Comparison of ENCODE assay signal across 9 cellular contexts in the genomic region with DNA sequence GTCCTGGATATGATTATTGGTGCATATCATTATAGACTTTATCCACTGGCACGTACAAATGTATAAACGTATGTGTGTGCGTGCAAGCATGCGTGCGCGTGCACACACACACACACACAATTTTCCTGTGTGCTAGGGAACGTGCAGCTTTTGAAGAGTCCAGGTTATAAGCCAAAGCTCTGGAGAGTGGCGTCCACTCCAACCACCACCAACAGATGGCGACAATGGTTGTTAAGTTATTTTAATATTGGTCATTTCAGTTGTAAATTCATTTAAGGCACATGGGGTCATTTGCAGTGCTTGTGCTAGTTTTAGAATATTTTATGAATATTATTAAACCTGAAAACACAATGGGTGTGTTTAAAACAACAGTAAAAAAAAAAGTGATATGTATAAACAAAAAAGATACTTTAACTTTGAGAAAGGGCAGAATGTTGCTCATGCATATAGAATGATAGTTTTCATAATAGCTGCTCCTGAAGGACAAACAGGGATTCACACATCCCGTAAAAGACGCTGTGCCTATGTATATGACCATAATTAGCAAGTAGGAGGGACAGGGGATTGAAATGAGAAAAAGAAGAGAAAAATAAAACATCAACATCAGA.
DNase-seq lines count a peak whose midpoint lies in the region; ATAC-seq, FAIRE-seq and TF ChIP-seq lines count a peak whose summit lies in the region.
"Had no signal": no experiment of that assay in that cellular context is flagged by ENCODE, and none has a peak within 500 bp of the region (broad histone marks: within the 10 kb centered on the region; RNA-seq: fewer than 3 reads in every experiment).

No MANE protein-coding gene starts in this region.

- intact Hi-C loops in K562 (cut with micrococcal nuclease), result loop anchor here (1.0 kb wide), 1 partner anchor 670 kb away; no protein-coding TSS in a partner anchor

- H3K9ac ChIP-seq in K562 (ENCODE audit: insufficient read depth in 1 of 2, low read depth in 2 of 2, low read length in 2 of 2) (no peak overlapping the region), keratinocyte (ENCODE audit: control insufficient read depth, extremely low read depth, insufficient read depth, low read length) (no peak overlapping the region)
- H3K9ac ChIP-seq: BLaER1 treated with 17β-estradiol and CSF1 and Interleukin-3, amounts not matched to agents 10 nM and 100 nM had no signal

- no peaks in the 10 kb centered on the region for H3K9me3 ChIP-seq in K562 (replicated peaks; ENCODE audit: control insufficient read depth, insufficient read depth, low read depth, low read length)
- no peaks in the 10 kb centered on the region for H3K9me3 ChIP-seq in keratinocyte (ENCODE audit: control insufficient read depth, low read depth, low read length)
- H3K9me3 ChIP-seq: BLaER1 treated with 17β-estradiol and CSF1 and Interleukin-3, amounts not matched to agents 10 nM and 100 nM had no signal

- no TSS peak for BruUV-seq in K562 (replicated peaks; lab: Mats Ljungman, UMichigan)

- H4K20me1 ChIP-seq in K562 (replicated peaks; ENCODE audit: control insufficient read depth, insufficient read depth, low read length), result no peaks in the 10 kb centered on the region
- H4K20me1 ChIP-seq in keratinocyte (ENCODE audit: control insufficient read depth, extremely low read depth, insufficient read depth, low read length), result no peaks in the 10 kb centered on the region

- no peak overlapping the region for H3K27ac ChIP-seq in K562 (ENCODE audit: extremely low read depth, low read depth, low read length)
- H3K27ac ChIP-seq in keratinocyte (ENCODE audit: control insufficient read depth, insufficient read depth, low read length), result no peak overlapping the region
- H3K27ac ChIP-seq: BLaER1 treated with 17β-estradiol and CSF1 and Interleukin-3, amounts not matched to agents 10 nM and 100 nM had no signal

- no peaks in the 10 kb centered on the region for H3K79me2 ChIP-seq in K562 (ENCODE audit: control insufficient read depth, insufficient read depth, low read length)
- H3K79me2 ChIP-seq in keratinocyte (ENCODE audit: control insufficient read depth, insufficient read depth, low read length), result peaks cover 95% of the 10 kb centered on the region

- CTCF ChIA-PET in K562 (lab: Yijun Ruan, JAX; ENCODE audit: low intra/inter-chr PET ratio), result interaction anchor here (1.6 kb wide), 1 partner anchor 670 kb away, joined by 7 read pairs; no protein-coding TSS in a partner anchor

- peak; percentile 43 to 66 (median 57); a peak in 5 of 6 replicates for TF ChIP-seq CTCF in K562 (IDR thresholded peaks at IDR 0.05 in 2 of 3, conservative IDR thresholded peaks at IDR 0.05 in 1 of 3; ENCODE audit: insufficient read depth in 2 of 3, low read depth in 1 of 3, low read length in 3 of 3)
- peak; percentile 55 to 73 (median 63) for TF ChIP-seq CTCF in keratinocyte (optimal IDR thresholded peaks at IDR 0.05 in 1 of 3, IDR thresholded peaks at IDR 0.05 in 1 of 3, conservative IDR thresholded peaks at IDR 0.05 in 1 of 3; ENCODE audit: extremely low read depth in 1 of 3, insufficient read depth in 2 of 3, low read length in 3 of 3)

- ATAC-seq in HG03565 (IDR thresholded peaks at IDR 0.05; ENCODE audit: unreplicated experiment) (peak; percentile 37), SK-N-SH treated with all-trans-retinoic acid at 6 μM for 48 hours (peak; percentile 60), K562 (peak; percentile 80)

- H3K9me1 ChIP-seq in K562 (ENCODE audit: control insufficient read depth, insufficient read depth, low read length) (no peaks in the 10 kb centered on the region), keratinocyte (ENCODE audit: control insufficient read depth, extremely low read depth, insufficient read depth, low read length) (peaks cover 2% of the 10 kb centered on the region)

- H3K4me3 ChIP-seq in K562 (no peak overlapping the region), keratinocyte (ENCODE audit: control insufficient read depth in 2 of 3, extremely low read depth in 1 of 3, insufficient read depth in 2 of 3, low read depth in 1 of 3, low read length in 3 of 3) (no peak overlapping the region)
- H3K4me3 ChIP-seq: BLaER1 treated with 17β-estradiol and CSF1 and Interleukin-3, amounts not matched to agents 10 nM and 100 nM had no signal

- H3K4me1 ChIP-seq in K562 (replicated peaks in 1 of 2; ENCODE audit: control insufficient read depth in 2 of 2, insufficient read depth in 2 of 2, low read length in 2 of 2) (no peaks in the 10 kb centered on the region), keratinocyte (ENCODE audit: control insufficient read depth, extremely low read depth, insufficient read depth, low read length) (peaks cover 12% of the 10 kb centered on the region)

- in situ Hi-C loops in K562 (cut with MboI), result no loop called here

- peak in 1 of 2 experiments; percentile 46; a peak in 3 of 4 replicates for TF ChIP-seq RAD21 in K562 (CRISPR knock-in tag; conservative IDR thresholded peaks at IDR 0.05 in 1 of 2, IDR thresholded peaks at IDR 0.05 in 1 of 2)

- peak; percentile 18 for DNase-seq in NCI-H1092 (lab: John Stamatoyannopoulos, UW)
- DNase-seq in NCI-H1092 treated with DMSO at 0.1 percent for 48 hours (lab: John Stamatoyannopoulos, UW), result no peak
- DNase-seq in K562 (ENCODE audit: extremely low read depth in 1 of 4, low spot score in 3 of 4), result peak; percentile 21 to 37 (median 23)
- DNase-seq in keratinocyte (ENCODE audit: low read depth, low spot score), result no peak
- DNase-seq in stimulated activated CD8-positive, alpha-beta memory T cell treated with anti-CD3 and anti-CD28 coated beads, Interleukin-2, amount 100 ng/mL, for 48 hours (ENCODE audit: low read depth in 2 of 2), result peak; percentile 28
- DNase-seq in GM19238 (ENCODE audit: insufficient read length, low spot score), result no peak

- no peaks in the 10 kb centered on the region for H3K27me3 ChIP-seq in K562 (ENCODE audit: control insufficient read depth in 2 of 2, insufficient read depth in 2 of 2, low read length in 2 of 2)
- no peaks in the 10 kb centered on the region for H3K27me3 ChIP-seq in keratinocyte (ENCODE audit: control insufficient read depth, extremely low read depth, insufficient read depth, low read length)
- H3K27me3 ChIP-seq: BLaER1 treated with 17β-estradiol and CSF1 and Interleukin-3, amounts not matched to agents 10 nM and 100 nM had no signal

- TF ChIP-seq EP300 in K562 (IDR thresholded peaks at IDR 0.05; ENCODE audit: low read length), result no peak

- 0% methylated on average over 11 of the region's 11 CpGs for WGBS in K562 (ENCODE audit: insufficient coverage, low coverage, missing lambda C conversion rate)

- dilution Hi-C loops in keratinocyte (cut with MboI; ENCODE audit: extremely low pct_ligation_motif_present, low sequenced_read_pairs), result no loop called here

- H2AFZ ChIP-seq in K562 (ENCODE audit: low read depth, low read length), result no peak overlapping the region
- H2AFZ ChIP-seq in keratinocyte (ENCODE audit: control insufficient read depth, low read length), result no peak overlapping the region

- H3K4me2 ChIP-seq in K562 (ENCODE audit: insufficient read depth, low read length) (no peak overlapping the region), keratinocyte (ENCODE audit: control insufficient read depth, extremely low read depth, insufficient read depth, low read depth, low read length) (no peak overlapping the region)

- H3K36me3 ChIP-seq in K562 (ENCODE audit: control insufficient read depth, insufficient read depth, low read length), result no peaks in the 10 kb centered on the region
- H3K36me3 ChIP-seq in keratinocyte (ENCODE audit: control insufficient read depth in 2 of 2, extremely low read depth in 1 of 2, insufficient read depth in 2 of 2, low read length in 2 of 2), result peaks cover 0 to 4% of the 10 kb centered on the region in 2 experiments

- no peak for TF ChIP-seq POLR2A in K562 (conservative IDR thresholded peaks at IDR 0.05)

- POLR2A ChIA-PET in K562 (lab: Yijun Ruan, JAX), result interaction anchor here (0.7 to 0.8 kb wide), 2 partner anchors 645 to 666 kb away, joined by 3 read pairs; no protein-coding TSS in a partner anchor

- FAIRE-seq in K562 (lab: Jason Lieb, UNC), result peak; percentile 66
- FAIRE-seq in keratinocyte (lab: Jason Lieb, UNC), result no peak

TF ChIP-seq in SK-N-SH treated with all-trans-retinoic acid at 6 μM for 48 hours, 23 proteins besides CTCF, POLR2A, EP300 and RAD21 (continues in another document):
- TF ChIP-seq CREB5 (CRISPR knock-in tag; IDR thresholded peaks at IDR 0.05; ENCODE audit: low read depth) (no peak), BACH2 (CRISPR knock-in tag; IDR thresholded peaks at IDR 0.05; ENCODE audit: borderline replicate concordance) (no peak), ISL1 (CRISPR knock-in tag; IDR thresholded peaks at IDR 0.05) (no peak), GLIS3 (CRISPR knock-in tag; IDR thresholded peaks at IDR 0.05) (no peak), SNAI2 (CRISPR knock-in tag; IDR thresholded peaks at IDR 0.05) (no peak)

TF ChIP-seq in K562, 482 proteins besides CTCF, POLR2A, EP300 and RAD21:
- TF ChIP-seq SMC3 (conservative IDR thresholded peaks at IDR 0.05; ENCODE audit: insufficient read depth, low read depth, low read length), result peak; percentile 37; the same call in 1 of the 2 replicates
- TF ChIP-seq ZNF75A (CRISPR knock-in tag; IDR thresholded peaks at IDR 0.05), result no peak

Comparison
In these comparisons a context has a peak if more than half of its experiments do, and no peak if none do; other contexts are left out.
1. DNase-seq: peak in NCI-H1092 (single experiment), K562 (4 of 4) and stimulated activated CD8-positive, alpha-beta memory T cell treated with anti-CD3 and anti-CD28 coated beads, Interleukin-2, amount 100 ng/mL, for 48 hours (2 of 2); none in NCI-H1092 treated with DMSO at 0.1 percent for 48 hours (single experiment), keratinocyte (single experiment) and GM19238 (single experiment).
2. Peak in every context shown above with its lines, with median percentiles within 50 percentile points of each other: ATAC-seq.